In genomic region chr1:6269271-6269996, GRCh38 we compare ENCODE assay signal across 2 cellular contexts.
TF ChIP-seq lines count a peak whose summit lies in the region.

No MANE protein-coding gene starts in this region.

TF ChIP-seq in HepG2, 621 proteins besides CTCF, POLR2A, EP300 and RAD21:
- no peak for TF ChIP-seq CC2D1A (CRISPR knock-in tag; IDR thresholded peaks at IDR 0.05)
- TF ChIP-seq ARID4A (CRISPR knock-in tag; IDR thresholded peaks at IDR 0.05; ENCODE audit: borderline replicate concordance) = no peak
- no peak for TF ChIP-seq ZNF10 (CRISPR knock-in tag; IDR thresholded peaks at IDR 0.05; ENCODE audit: borderline replicate concordance, low read depth)
- TF ChIP-seq RARA (CRISPR knock-in tag; IDR thresholded peaks at IDR 0.05) = no peak
- TF ChIP-seq SOX5 (CRISPR knock-in tag; IDR thresholded peaks at IDR 0.05; ENCODE audit: borderline replicate concordance) = no peak
- TF ChIP-seq AGO2 (optimal IDR thresholded peaks at IDR 0.05; ENCODE audit: low read depth, low read length) = peak; percentile 18

TF ChIP-seq in H1, 55 proteins besides CTCF, POLR2A, EP300 and RAD21:
- TF ChIP-seq BCL11A (IDR thresholded peaks at IDR 0.05; ENCODE audit: low read depth in 2 of 2, low read length in 2 of 2) (no peak), KDM4A (IDR thresholded peaks at IDR 0.05; ENCODE audit: low read depth, low read length, severe bottlenecking) (no peak), EGR1 (IDR thresholded peaks at IDR 0.05; ENCODE audit: borderline replicate concordance, low read depth, low read length) (no peak), NRF1 (IDR thresholded peaks at IDR 0.05; ENCODE audit: low read depth, low read length) (no peak), CBX8 (IDR thresholded peaks at IDR 0.05; ENCODE audit: borderline replicate concordance, low read depth, low read length) (no peak), MAX (IDR thresholded peaks at IDR 0.05) (no peak), SP1 (IDR thresholded peaks at IDR 0.05; ENCODE audit: low read depth, low read length) (no peak), CHD2 (IDR thresholded peaks at IDR 0.05; ENCODE audit: low read length) (no peak), USF2 (IDR thresholded peaks at IDR 0.05; ENCODE audit: low read length) (no peak), RBBP5 (IDR thresholded peaks at IDR 0.05; ENCODE audit: borderline replicate concordance, low read depth, low read length) (no peak), TAF7 (optimal IDR thresholded peaks at IDR 0.05; ENCODE audit: borderline replicate concordance, low read depth, low read length) (no peak), ZNF274 (IDR thresholded peaks at IDR 0.05; ENCODE audit: borderline replicate concordance, extremely low read depth, low read length) (no peak), YY1 (IDR thresholded peaks at IDR 0.05; ENCODE audit: low read depth, low read length) (no peak), RFX5 (IDR thresholded peaks at IDR 0.05; ENCODE audit: borderline replicate concordance, low read depth, low read length) (no peak), ASH2L (IDR thresholded peaks at IDR 0.05; ENCODE audit: low read length) (no peak), SRF (IDR thresholded peaks at IDR 0.05; ENCODE audit: low read depth, low read length) (no peak)
